Comparison of ENCODE assay signal across 9 cellular contexts in the genomic region with DNA sequence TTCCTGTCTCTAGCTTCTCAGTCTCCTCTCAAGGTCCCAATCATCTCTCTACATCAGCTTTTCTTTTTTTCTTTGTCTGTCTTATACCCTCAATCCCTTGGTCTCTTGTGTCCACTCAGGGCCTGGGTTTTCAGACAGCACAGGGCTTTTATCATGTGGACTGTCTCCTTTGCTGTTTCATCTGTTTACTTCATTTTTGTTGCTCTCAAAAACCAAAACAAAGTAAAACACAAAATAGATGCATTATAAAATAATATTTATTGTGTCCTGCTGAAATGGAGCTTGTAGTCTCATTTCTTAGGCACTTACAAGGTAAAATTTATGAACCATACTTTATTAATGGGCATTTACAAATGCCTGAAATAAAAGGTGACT. TPM values are rescaled to one million over a fixed set of nuclear protein-coding genes. Genes with fewer than 3 reads are reported as not detected.
DNase-seq lines count a peak whose midpoint lies in the region; ATAC-seq, FAIRE-seq and TF ChIP-seq lines count a peak whose summit lies in the region.
"Had no signal": no experiment of that assay in that cellular context is flagged by ENCODE, and none has a peak within 500 bp of the region (broad histone marks: within the 10 kb centered on the region; RNA-seq: fewer than 3 reads in every experiment).

No MANE protein-coding gene starts in this region.

- H3K9ac ChIP-seq in DND-41 (ENCODE audit: low read depth, low read length): peak overlapping the region; percentile 53
- peak overlapping the region; percentile 60 for H3K9ac ChIP-seq in Karpas-422 (ENCODE audit: low read length)

- H3K9me3 Mint-ChIP-seq in central memory CD8-positive, alpha-beta T cell: no peaks in the 10 kb centered on the region

- peaks cover 3% of the 10 kb centered on the region for H3K9me3 ChIP-seq in DND-41 (ENCODE audit: insufficient read depth, low read length, severe bottlenecking)
- H3K9me3 ChIP-seq in Karpas-422 (ENCODE audit: low read length): peaks cover 2% of the 10 kb centered on the region
- H3K9me3 ChIP-seq in neutrophil: no peaks in the 10 kb centered on the region

- H3K9me2 ChIP-seq in Karpas-422 (replicated peaks; ENCODE audit: insufficient read depth, low read length): no peaks in the 10 kb centered on the region

- H3K79me2 ChIP-seq in DND-41 (ENCODE audit: insufficient read depth, low read length) (no peaks in the 10 kb centered on the region), Karpas-422 (ENCODE audit: low read length) (no peaks in the 10 kb centered on the region)

- H3K27me3 ChIP-seq in DND-41 (ENCODE audit: insufficient read depth, low read length, poor library complexity) (no peaks in the 10 kb centered on the region), Karpas-422 (ENCODE audit: low read length) (no peaks in the 10 kb centered on the region), neutrophil (no peaks in the 10 kb centered on the region)

- H3K36me3 ChIP-seq in DND-41 (ENCODE audit: insufficient read depth, low read length): no peaks in the 10 kb centered on the region
- H3K36me3 ChIP-seq in Karpas-422 (ENCODE audit: insufficient read depth, low read length): no peaks in the 10 kb centered on the region
- H3K36me3 ChIP-seq in neutrophil: no peaks in the 10 kb centered on the region

- H3K4me2 ChIP-seq in DND-41 (ENCODE audit: insufficient read depth, low read length): peak overlapping the region; percentile 64
- H3K4me2 ChIP-seq in Karpas-422 (ENCODE audit: low read depth, low read length, poor library complexity, severe bottlenecking): peak overlapping the region; percentile 61

- H4K20me1 ChIP-seq in DND-41 (ENCODE audit: insufficient read depth, low read length): no peaks in the 10 kb centered on the region
- no peaks in the 10 kb centered on the region for H4K20me1 ChIP-seq in Karpas-422 (ENCODE audit: insufficient read depth, low read depth, low read length)

- H3K4me1 Mint-ChIP-seq in central memory CD8-positive, alpha-beta T cell: peaks cover 60% of the 10 kb centered on the region

- H3K4me3 ChIP-seq in DND-41 (ENCODE audit: low read depth in 1 of 2, low read length in 2 of 2) (peak overlapping the region in 1 of 2 experiments; percentile 38; a peak in 1 of 4 replicates), Karpas-422 (ENCODE audit: low read length) (peak overlapping the region; percentile 16; the same call in 1 of the 2 replicates), neutrophil (ENCODE audit: low read depth in 1 of 2, low read length in 1 of 2) (no peak overlapping the region)

- ATAC-seq in DND-41 (ENCODE audit: insufficient read depth, low read depth) (no peak), GM19035 (IDR thresholded peaks at IDR 0.05; ENCODE audit: unreplicated experiment) (no peak)
- peak; percentile 33 for ATAC-seq in central memory CD8-positive, alpha-beta T cell (replicated peaks; ENCODE audit: extremely low read depth, poor library complexity, severe bottlenecking)
- ATAC-seq: PC-3 had no signal

- no peak for FAIRE-seq in D721Med (lab: Jason Lieb, UNC)

- peaks cover 18% of the 10 kb centered on the region for H3K36me3 Mint-ChIP-seq in central memory CD8-positive, alpha-beta T cell (ENCODE audit: insufficient read depth)

- peak overlapping the region; percentile 94 for H3K27ac ChIP-seq in DND-41 (ENCODE audit: low read length)
- peak overlapping the region; percentile 93 for H3K27ac ChIP-seq in Karpas-422 (ENCODE audit: low read length)
- peak overlapping the region; percentile 62 for H3K27ac ChIP-seq in neutrophil

- H3K4me1 ChIP-seq in DND-41 (ENCODE audit: insufficient read depth, low read length) (peaks cover 38% of the 10 kb centered on the region), Karpas-422 (ENCODE audit: low read length) (peaks cover 48% of the 10 kb centered on the region), neutrophil (ENCODE audit: control insufficient read depth in 1 of 2, insufficient read depth in 1 of 2, low read depth in 1 of 2, low read length in 1 of 2) (peaks cover 9 to 10% of the 10 kb centered on the region in 2 experiments)

- H3K27ac Mint-ChIP-seq in central memory CD8-positive, alpha-beta T cell (ENCODE audit: low read depth): peak overlapping the region; percentile 94

- peak overlapping the region; percentile 41; the same call in 1 of the 2 replicates for H2AFZ ChIP-seq in DND-41 (ENCODE audit: low read depth, low read length)
- no peak overlapping the region for H2AFZ ChIP-seq in Karpas-422 (ENCODE audit: low read length)

- H3K27me3 Mint-ChIP-seq in central memory CD8-positive, alpha-beta T cell: no peaks in the 10 kb centered on the region

- TF ChIP-seq CTCF in DND-41 (IDR thresholded peaks at IDR 0.05; ENCODE audit: borderline replicate concordance, extremely low read depth, low read length, poor library complexity, severe bottlenecking): no peak
- TF ChIP-seq CTCF in neutrophil (IDR thresholded peaks at IDR 0.05): no peak
- no peak for TF ChIP-seq CTCF in D721Med (IDR thresholded peaks at IDR 0.05; ENCODE audit: insufficient read depth, missing control alignments)

- no peak for DNase-seq in DND-41
- DNase-seq in Karpas-422: no peak
- DNase-seq in central memory CD8-positive, alpha-beta T cell (ENCODE audit: low spot score in 2 of 2): no peak
- DNase-seq in DMS153 (lab: John Stamatoyannopoulos, UW): no peak
- no peak for DNase-seq in D721Med (ENCODE audit: insufficient read length, low spot score)
- DNase-seq: activated gamma-delta T cell, PC-3 had no signal

- H3K4me3 Mint-ChIP-seq in central memory CD8-positive, alpha-beta T cell: peak overlapping the region; percentile 60

RNA-seq across cellular contexts. Expression of a gene that starts 17.8 kb away (rescaled TPM):
- 19.3 and 66.0 TPM in 2 replicates for total RNA-seq in Karpas-422 (2014; rRNA removed; shearing (Covaris generic); ENCODE audit: low replicate concordance)
- total RNA-seq: PC-3 had no signal

RNA-seq across cellular contexts. Expression of a gene that starts 38.5 kb away (rescaled TPM):
- total RNA-seq in Karpas-422 (2014; rRNA removed; shearing (Covaris generic); ENCODE audit: low replicate concordance): 14.4 and 29.4 TPM in 2 replicates
- total RNA-seq: PC-3 had no signal
